Comparison of ENCODE assay signal across 8 cellular contexts in the genomic region with DNA sequence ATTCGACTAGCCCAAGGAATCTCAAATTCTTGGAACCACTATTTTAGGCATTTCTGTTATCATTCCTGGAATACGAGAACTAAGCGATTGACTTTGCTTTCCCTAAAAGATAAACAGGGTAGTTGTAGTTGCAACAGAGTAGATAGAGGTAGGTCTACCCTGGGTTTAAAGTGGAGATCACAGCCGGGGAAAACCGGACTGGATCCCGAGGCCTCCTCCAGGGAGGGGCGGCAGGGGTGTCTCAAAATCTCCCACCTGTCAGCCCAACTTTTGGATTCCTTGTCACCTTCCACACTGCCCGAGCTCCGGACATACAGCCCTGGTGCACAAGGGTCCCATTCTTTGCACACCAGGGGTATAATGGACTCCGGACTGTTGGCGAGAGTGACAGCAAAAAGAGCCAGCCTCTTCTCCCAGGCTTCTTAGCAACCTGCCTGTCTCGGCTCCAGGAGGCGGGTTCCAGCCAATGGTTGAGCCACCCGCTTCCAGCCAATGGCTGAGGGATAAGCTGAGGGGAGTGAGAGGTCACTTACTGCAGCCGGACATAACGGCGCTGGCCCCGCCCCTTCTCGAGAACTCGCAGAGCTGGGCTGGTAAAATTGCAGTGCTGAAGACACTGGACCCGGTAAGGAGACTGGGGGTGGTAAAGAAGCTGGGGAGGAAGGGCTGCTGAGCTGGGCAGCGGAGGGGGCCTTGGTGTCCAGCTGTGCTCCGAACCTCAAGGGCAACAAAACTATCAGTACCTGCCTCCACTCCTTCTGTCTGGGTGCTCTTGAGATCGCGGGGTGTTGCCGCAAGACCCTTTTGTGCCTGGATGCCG. TPM values are rescaled to one million over a fixed set of nuclear protein-coding genes. Genes with fewer than 3 reads are reported as not detected.
DNase-seq lines count a peak whose midpoint lies in the region; FAIRE-seq and TF ChIP-seq lines count a peak whose summit lies in the region.

Gene SUOX, plus strand, starts transcription at position 562 of the 820 bp plus-strand sequence. CDS start 4,946 bp downstream, outside the sequence.

- peak within 1 kb of the TSS; percentile 58 to 81 (median 65) for H3K4me3 ChIP-seq in breast epithelium
- peak within 1 kb of the TSS; percentile 97 for H3K4me3 ChIP-seq in iPS-11a (ENCODE audit: low read depth, low read length)

- H3K9me3 ChIP-seq in breast epithelium, result no peaks in the 10 kb centered on the region

- no peak for TF ChIP-seq CTCF in breast epithelium (IDR thresholded peaks at IDR 0.05)

- H3K36me3 ChIP-seq in breast epithelium, result peaks cover 10% of the 10 kb centered on the region

- intact Hi-C loops in breast epithelium (cut with DNase I; ENCODE audit: low total_unique reads), result no loop called here

- no peaks in the 10 kb centered on the region for H3K4me1 ChIP-seq in breast epithelium

- peak; percentile 84 for FAIRE-seq in H54 (lab: Jason Lieb, UNC)
- peak; percentile 89 for FAIRE-seq in RCC 7860 (lab: Jason Lieb, UNC)

- peak; percentile 8 for DNase-seq in activated T-cell treated with anti-CD3 and anti-CD28 coated beads for 24 hours (ENCODE audit: low read depth)
- DNase-seq in activated T-cell treated with anti-CD3 and anti-CD28 coated beads, Interleukin-2, amount 50 U/mL, for 1 hour, result no peak
- DNase-seq in H54 (ENCODE audit: insufficient read length, low spot score), result peak; percentile 98
- peak; percentile 79 to 90 for DNase-seq in Kasumi-1 (lab: John Stamatoyannopoulos, UW)
- DNase-seq in RCC 7860 (ENCODE audit: low spot score), result peak; percentile 87
- peak; percentile 97 for DNase-seq in breast epithelium (ENCODE audit: low spot score in 2 of 2)
- peak; percentile 96 for DNase-seq in renal cortical epithelial cell (ENCODE audit: low read depth)

- TF ChIP-seq POLR2A in H54 (IDR thresholded peaks at IDR 0.05; ENCODE audit: low read depth, low read length) (peak; percentile 23; the same call in 1 of the 2 replicates), breast epithelium (IDR thresholded peaks at IDR 0.05) (peak; percentile 18)

- no peaks in the 10 kb centered on the region for H3K27me3 ChIP-seq in breast epithelium

- H3K27ac ChIP-seq in breast epithelium, result peak within 1 kb of the TSS; percentile 70 to 91

RNA-seq across cellular contexts. Expression of gene SUOX, which starts in this region (rescaled TPM):
- total RNA-seq in breast epithelium (10 to 100 TPM; 24.6 to 30.2 (median 29.9) TPM), renal cortical epithelial cell (9.6 and 17.2 TPM in 2 replicates)
